Comparison of ENCODE assay signal across 16 cellular contexts in genomic region chr3:10556312-10556711, GRCh38. TPM values are rescaled to one million over a fixed set of nuclear protein-coding genes. Genes with fewer than 3 reads are reported as not detected.
DNase-seq lines count a peak whose midpoint lies in the region; ATAC-seq and TF ChIP-seq lines count a peak whose summit lies in the region.
"Had no signal": no experiment of that assay in that cellular context is flagged by ENCODE, and none has a peak within 500 bp of the region (broad histone marks: within the 10 kb centered on the region; RNA-seq: fewer than 3 reads in every experiment).

No MANE protein-coding gene starts in this region.

- ATAC-seq in T-helper 17 cell, result no peak
- ATAC-seq in upper lobe of right lung, result no peak
- no peak for ATAC-seq in HG02885 (IDR thresholded peaks at IDR 0.05; ENCODE audit: poor library complexity, unreplicated experiment)

- peaks cover 10% of the 10 kb centered on the region for H3K27me3 ChIP-seq in upper lobe of right lung
- H3K27me3 ChIP-seq in brain microvascular endothelial cell (replicated peaks), result no peaks in the 10 kb centered on the region
- H3K27me3 ChIP-seq: MG63 had no signal

- no peak for TF ChIP-seq CTCF in glutamatergic neuron (IDR thresholded peaks at IDR 0.05; ENCODE audit: partially characterized antibody, unreplicated experiment)
- no peak for TF ChIP-seq CTCF in upper lobe of right lung (IDR thresholded peaks at IDR 0.05)
- no peak for TF ChIP-seq CTCF in brain microvascular endothelial cell (IDR thresholded peaks at IDR 0.05; ENCODE audit: low read depth, low read length, missing control alignments)

- H3K4me3 ChIP-seq in upper lobe of right lung, result no peak overlapping the region
- H3K4me3 ChIP-seq in brain microvascular endothelial cell (ENCODE audit: low read depth, low read length), result no peak overlapping the region
- H3K4me3 ChIP-seq: MG63 had no signal

- H3K27ac Mint-ChIP-seq in T-helper 17 cell (no peak overlapping the region), glutamatergic neuron (ENCODE audit: unreplicated experiment) (peak overlapping the region; percentile 79)

- H3K9me3 Mint-ChIP-seq in glutamatergic neuron (ENCODE audit: unreplicated experiment), result peaks cover 2% of the 10 kb centered on the region
- H3K9me3 Mint-ChIP-seq: CD4-positive, alpha-beta memory T cell had no signal

- peaks cover 21% of the 10 kb centered on the region for H3K27me3 Mint-ChIP-seq in T-helper 17 cell
- H3K27me3 Mint-ChIP-seq in glutamatergic neuron (ENCODE audit: unreplicated experiment), result peaks cover 6% of the 10 kb centered on the region

- H3K4me1 Mint-ChIP-seq in T-helper 17 cell (peaks cover 9% of the 10 kb centered on the region), glutamatergic neuron (ENCODE audit: low read depth, unreplicated experiment) (peaks cover 45% of the 10 kb centered on the region)

- DNase-seq in activated effector memory CD4-positive, alpha-beta T cell treated with anti-CD3 and anti-CD28 coated beads, Interleukin-2, amount 50 U/mL, for 16 hours, result peak; percentile 19
- DNase-seq in activated effector memory CD4-positive, alpha-beta T cell treated with Interleukin-2 at 50 U/mL for 16 hours, result no peak
- DNase-seq in T-helper 17 cell, result no peak
- DNase-seq in glutamatergic neuron, result no peak
- peak; percentile 3 for DNase-seq in upper lobe of right lung
- no peak for DNase-seq in brain microvascular endothelial cell
- no peak for DNase-seq in globus pallidus (ENCODE audit: low spot score)
- DNase-seq: CD4-positive, alpha-beta memory T cell; MG63; NCI-H1105; NCI-H1694 treated with DMSO at 0.1 percent for 48 hours; NCI-H510A; OCI-M1 had no signal

- H3K4me1 ChIP-seq in upper lobe of right lung, result no peaks in the 10 kb centered on the region

- no peaks in the 10 kb centered on the region for H3K9me3 ChIP-seq in T-helper 17 cell (ENCODE audit: control insufficient read depth, low read length, poor library complexity, severe bottlenecking)
- no peaks in the 10 kb centered on the region for H3K9me3 ChIP-seq in upper lobe of right lung
- H3K9me3 ChIP-seq: MG63 had no signal

- in situ Hi-C loops in brain microvascular endothelial cell (cut with HindIII; ENCODE audit: low pct_ligation_motif_present, low sequenced_read_pairs), result no loop called here

- intact Hi-C loops in upper lobe of right lung (cut with DNase I), result no loop called here

- H3K36me3 ChIP-seq in upper lobe of right lung, result no peaks in the 10 kb centered on the region
- no peaks in the 10 kb centered on the region for H3K36me3 ChIP-seq in brain microvascular endothelial cell (replicated peaks)
- H3K36me3 ChIP-seq: MG63 had no signal

- H3K27ac ChIP-seq in upper lobe of right lung (no peak overlapping the region), brain microvascular endothelial cell (no peak overlapping the region)

- peaks cover 2% of the 10 kb centered on the region for H3K36me3 Mint-ChIP-seq in T-helper 17 cell (ENCODE audit: low read depth)
- H3K36me3 Mint-ChIP-seq in glutamatergic neuron (ENCODE audit: unreplicated experiment), result peaks cover 5% of the 10 kb centered on the region

- H3K4me3 Mint-ChIP-seq in T-helper 17 cell, result peak overlapping the region; percentile 36
- H3K4me3 Mint-ChIP-seq in glutamatergic neuron (ENCODE audit: unreplicated experiment), result peak overlapping the region; percentile 35
- H3K4me3 Mint-ChIP-seq: CD4-positive, alpha-beta memory T cell had no signal

RNA-seq across cellular contexts. Expression of gene ATP2B2, which starts 50.9 kb away (rescaled TPM):
- not detected for total RNA-seq in T-helper 17 cell
- total RNA-seq in glutamatergic neuron (ENCODE audit: unreplicated experiment), result 31.2 TPM
- 0.06 TPM for total RNA-seq in upper lobe of right lung
- total RNA-seq: CD4-positive, alpha-beta memory T cell; Daoy; SK-MEL-5 had no signal

Comparison
In these comparisons a context has a peak if more than half of its experiments do, and no peak if none do; other contexts are left out.
1. DNase-seq: peak in activated effector memory CD4-positive, alpha-beta T cell treated with anti-CD3 and anti-CD28 coated beads, Interleukin-2, amount 50 U/mL, for 16 hours (single experiment) and upper lobe of right lung (single experiment); none in activated effector memory CD4-positive, alpha-beta T cell treated with Interleukin-2 at 50 U/mL for 16 hours (single experiment), T-helper 17 cell (0 of 3), glutamatergic neuron (single experiment), brain microvascular endothelial cell (single experiment) and globus pallidus (single experiment).
2. RNA of gene ATP2B2, which starts 50.9 kb away (total RNA-seq): 31.2 TPM in glutamatergic neuron (single experiment); 0.06 TPM in upper lobe of right lung (single experiment) and not detected in T-helper 17 cell; every median in the first group is over 10 times any median in the second.